16 cellular contexts compared by ENCODE assay signal in the genomic region with DNA sequence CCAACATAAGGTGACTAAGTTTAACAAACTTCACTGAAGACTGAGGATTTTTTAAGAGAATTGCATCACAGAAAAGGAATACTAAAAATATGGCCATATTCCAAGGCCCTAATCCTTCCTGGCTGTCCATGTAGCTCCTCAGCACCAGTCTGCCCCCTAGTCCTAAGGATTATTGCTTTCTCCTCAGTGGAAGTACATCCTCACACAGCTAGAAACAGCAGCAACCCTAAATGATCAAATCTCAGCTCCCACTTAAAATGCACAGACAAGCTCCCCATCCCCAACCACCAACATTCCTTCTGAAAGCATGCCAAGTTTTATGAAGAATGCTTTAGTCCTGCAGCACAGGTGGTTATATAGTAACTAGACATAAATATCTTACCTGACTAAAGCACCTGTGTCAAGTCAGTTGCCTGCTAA. TPM values are rescaled to one million over a fixed set of nuclear protein-coding genes. Genes with fewer than 3 reads are reported as not detected.
DNase-seq lines count a peak whose midpoint lies in the region; ATAC-seq and TF ChIP-seq lines count a peak whose summit lies in the region.
"Had no signal": no experiment of that assay in that cellular context is flagged by ENCODE, and none has a peak within 500 bp of the region (broad histone marks: within the 10 kb centered on the region; RNA-seq: fewer than 3 reads in every experiment).

No MANE protein-coding gene starts in this region.

- intact Hi-C loops in dendritic cell treated with granulocyte-macrophage colony-stimulating factor and Interleukin-4, amounts not matched to agents 40 ng/mL and 50 ng/mL, for 4 days (cut with micrococcal nuclease): loop anchor here (5.0 kb wide), 1 partner anchor 46 kb away; no protein-coding TSS in a partner anchor
- intact Hi-C loops in activated T-helper 1 cell treated with anti-CD3 and anti-CD28 coated beads, Interleukin-12 subunit alpha, Interleukin-12 subunit beta, Interleukin-2, Interleukin-4 antibody, amounts not matched to agents 30 ng/mL and 10 ng/mL and 1 ng/mL, durations not matched to agents 14 hours and 24 hours and 36 hours (cut with micrococcal nuclease): no loop called here
- intact Hi-C loops in activated T-helper 2 cell treated with anti-CD3 and anti-CD28 coated beads, Interferon-gamma antibody, Interleukin-2, Interleukin-4, amounts not matched to agents 10 μg/mL and 5 μg/mL and 100 μg/mL, durations not matched to agents 14 hours and 24 hours and 36 hours (cut with micrococcal nuclease): no loop called here

- H3K4me3 Mint-ChIP-seq in dendritic cell treated with granulocyte-macrophage colony-stimulating factor and Interleukin-4, amounts not matched to agents 40 ng/mL and 50 ng/mL, for 4 days: no peak overlapping the region
- H3K4me3 Mint-ChIP-seq in activated T-helper 1 cell treated with anti-CD3 and anti-CD28 coated beads, Interleukin-12 subunit alpha, Interleukin-12 subunit beta, Interleukin-2, Interleukin-4 antibody, amounts not matched to agents 30 ng/mL and 10 ng/mL and 1 ng/mL, durations not matched to agents 14 hours and 24 hours and 36 hours: no peak overlapping the region
- no peak overlapping the region for H3K4me3 Mint-ChIP-seq in activated T-helper 2 cell treated with anti-CD3 and anti-CD28 coated beads, Interferon-gamma antibody, Interleukin-2, Interleukin-4, amounts not matched to agents 10 μg/mL and 5 μg/mL and 100 μg/mL, durations not matched to agents 14 hours and 24 hours and 36 hours (ENCODE audit: low read depth)
- H3K4me3 Mint-ChIP-seq: activated CD8-positive, alpha-beta T cell treated with anti-CD3 and anti-CD28 coated beads for 36 hours; neural crest cell; stimulated activated naive B cell treated with anti-CD40 and anti-IgM and Interleukin-4, amounts not matched to agents 10 μg/mL and 1 μg/mL and 100 μg/mL, for 72 hours; T-helper 1 cell treated with Interleukin-12 subunit alpha and Interleukin-12 subunit beta and Interleukin-4 antibody, amounts not matched to agents 30 μg/mL and 1 μg/mL, for 36 hours had no signal

- H3K27ac Mint-ChIP-seq in dendritic cell treated with granulocyte-macrophage colony-stimulating factor and Interleukin-4, amounts not matched to agents 40 ng/mL and 50 ng/mL, for 4 days: peak overlapping the region; percentile 77
- H3K27ac Mint-ChIP-seq in activated T-helper 1 cell treated with anti-CD3 and anti-CD28 coated beads, Interleukin-12 subunit alpha, Interleukin-12 subunit beta, Interleukin-2, Interleukin-4 antibody, amounts not matched to agents 30 ng/mL and 10 ng/mL and 1 ng/mL, durations not matched to agents 14 hours and 24 hours and 36 hours: no peak overlapping the region
- H3K27ac Mint-ChIP-seq in activated T-helper 2 cell treated with anti-CD3 and anti-CD28 coated beads, Interferon-gamma antibody, Interleukin-2, Interleukin-4, amounts not matched to agents 10 μg/mL and 5 μg/mL and 100 μg/mL, durations not matched to agents 14 hours and 24 hours and 36 hours: no peak overlapping the region
- H3K27ac Mint-ChIP-seq: activated CD8-positive, alpha-beta T cell treated with anti-CD3 and anti-CD28 coated beads for 36 hours; stimulated activated naive B cell treated with anti-CD40 and anti-IgM and Interleukin-4, amounts not matched to agents 10 μg/mL and 1 μg/mL and 100 μg/mL, for 72 hours; T-helper 1 cell treated with Interleukin-12 subunit alpha and Interleukin-12 subunit beta and Interleukin-4 antibody, amounts not matched to agents 30 μg/mL and 1 μg/mL, for 36 hours had no signal

- no peak for TF ChIP-seq CTCF in lung (IDR thresholded peaks at IDR 0.05; ENCODE audit: control extremely low read depth, extremely low read depth)

- H3K4me3 ChIP-seq in ACC112 (ENCODE audit: low read depth, low read length): peak overlapping the region; percentile 8; the same call in 1 of the 2 replicates
- no peak overlapping the region for H3K4me3 ChIP-seq in lung

- H3K36me3 ChIP-seq in ACC112 (ENCODE audit: insufficient read depth, low read length) (no peaks in the 10 kb centered on the region), lung (ENCODE audit: control insufficient read depth in 2 of 2, insufficient read depth in 2 of 2, low read length in 2 of 2) (peaks cover 0 to 7% of the 10 kb centered on the region in 2 donors)

- no peaks in the 10 kb centered on the region for H3K27me3 ChIP-seq in ACC112 (ENCODE audit: insufficient read depth, low read length)
- H3K27me3 ChIP-seq in lung (ENCODE audit: control insufficient read depth, insufficient read depth): no peaks in the 10 kb centered on the region

- peaks cover 32% of the 10 kb centered on the region for H3K36me3 Mint-ChIP-seq in dendritic cell treated with granulocyte-macrophage colony-stimulating factor and Interleukin-4, amounts not matched to agents 40 ng/mL and 50 ng/mL, for 4 days (ENCODE audit: low read depth)
- no peaks in the 10 kb centered on the region for H3K36me3 Mint-ChIP-seq in activated T-helper 1 cell treated with anti-CD3 and anti-CD28 coated beads, Interleukin-12 subunit alpha, Interleukin-12 subunit beta, Interleukin-2, Interleukin-4 antibody, amounts not matched to agents 30 ng/mL and 10 ng/mL and 1 ng/mL, durations not matched to agents 14 hours and 24 hours and 36 hours (ENCODE audit: low read depth)
- H3K36me3 Mint-ChIP-seq in activated T-helper 2 cell treated with anti-CD3 and anti-CD28 coated beads, Interferon-gamma antibody, Interleukin-2, Interleukin-4, amounts not matched to agents 10 μg/mL and 5 μg/mL and 100 μg/mL, durations not matched to agents 14 hours and 24 hours and 36 hours (ENCODE audit: low read depth): no peaks in the 10 kb centered on the region
- H3K36me3 Mint-ChIP-seq: stimulated activated naive B cell treated with anti-CD40 and anti-IgM and Interleukin-4, amounts not matched to agents 10 μg/mL and 1 μg/mL and 100 μg/mL, for 72 hours had no signal

- peak; percentile 4 for ATAC-seq in lung (ENCODE audit: insufficient read depth, low FRiP score)
- ATAC-seq in GM21619 (IDR thresholded peaks at IDR 0.05; ENCODE audit: unreplicated experiment): no peak
- ATAC-seq: activated CD8-positive, alpha-beta T cell treated with anti-CD3 and anti-CD28 coated beads for 36 hours had no signal

- DNase-seq in LHCN-M2 (ENCODE audit: low read depth): peak; percentile 42
- DNase-seq in lung (ENCODE audit: low spot score): no peak
- DNase-seq in activated T-helper 1 cell treated with anti-CD3 and anti-CD28 coated beads, Interleukin-12 subunit alpha, Interleukin-12 subunit beta, Interleukin-2, Interleukin-4 antibody, amounts not matched to agents 30 ng/mL and 10 ng/mL and 1 ng/mL, durations not matched to agents 14 hours and 24 hours and 36 hours (ENCODE audit: low spot score): no peak
- DNase-seq in activated T-helper 2 cell treated with anti-CD3 and anti-CD28 coated beads, Interferon-gamma antibody, Interleukin-2, Interleukin-4, amounts not matched to agents 10 μg/mL and 5 μg/mL and 100 μg/mL, durations not matched to agents 14 hours and 24 hours and 36 hours (ENCODE audit: low spot score): no peak
- DNase-seq in stimulated activated CD4-positive, alpha-beta T cell treated with anti-CD3 and anti-CD28 coated beads, Interleukin-15, amount 100 ng/mL, for 24 hours: no peak
- DNase-seq: activated CD8-positive, alpha-beta T cell treated with anti-CD3 and anti-CD28 coated beads for 36 hours; activated naive CD4-positive, alpha-beta T cell treated with anti-CD3 and anti-CD28 coated beads, Interleukin-2, amount 50 U/mL, for 16 hours; islet precursor cell; NCI-H2029 treated with DMSO at 0.1 percent for 48 hours; stimulated activated CD4-positive, alpha-beta T cell treated with anti-CD3 and anti-CD28 coated beads, Interleukin-1b, Interleukin-23, amount 100 ng/mL, for 48 hours; stimulated activated naive B cell treated with anti-CD40 and anti-IgM and Interleukin-4, amounts not matched to agents 10 μg/mL and 1 μg/mL and 100 μg/mL, for 72 hours had no signal

- no peaks in the 10 kb centered on the region for H3K79me2 ChIP-seq in ACC112 (ENCODE audit: control insufficient read depth, insufficient read depth, low read length, unreplicated experiment)

- no peak overlapping the region for H2AFZ ChIP-seq in ACC112 (ENCODE audit: low read length, unreplicated experiment)

- H3K27ac ChIP-seq in ACC112 (ENCODE audit: low read depth, low read length) (peak overlapping the region; percentile 84), lung (ENCODE audit: low read depth in 1 of 2, low read length in 1 of 2) (peak overlapping the region in 1 of 2 donors; percentile 79)

- H3K27me3 Mint-ChIP-seq in dendritic cell treated with granulocyte-macrophage colony-stimulating factor and Interleukin-4, amounts not matched to agents 40 ng/mL and 50 ng/mL, for 4 days: no peaks in the 10 kb centered on the region
- H3K27me3 Mint-ChIP-seq in activated T-helper 1 cell treated with anti-CD3 and anti-CD28 coated beads, Interleukin-12 subunit alpha, Interleukin-12 subunit beta, Interleukin-2, Interleukin-4 antibody, amounts not matched to agents 30 ng/mL and 10 ng/mL and 1 ng/mL, durations not matched to agents 14 hours and 24 hours and 36 hours (ENCODE audit: insufficient read depth): no peaks in the 10 kb centered on the region
- H3K27me3 Mint-ChIP-seq in activated T-helper 2 cell treated with anti-CD3 and anti-CD28 coated beads, Interferon-gamma antibody, Interleukin-2, Interleukin-4, amounts not matched to agents 10 μg/mL and 5 μg/mL and 100 μg/mL, durations not matched to agents 14 hours and 24 hours and 36 hours (ENCODE audit: low read depth): peaks cover 9% of the 10 kb centered on the region
- H3K27me3 Mint-ChIP-seq: stimulated activated naive B cell treated with anti-CD40 and anti-IgM and Interleukin-4, amounts not matched to agents 10 μg/mL and 1 μg/mL and 100 μg/mL, for 72 hours had no signal

- H3K9me3 Mint-ChIP-seq in dendritic cell treated with granulocyte-macrophage colony-stimulating factor and Interleukin-4, amounts not matched to agents 40 ng/mL and 50 ng/mL, for 4 days: no peaks in the 10 kb centered on the region
- H3K9me3 Mint-ChIP-seq in activated T-helper 1 cell treated with anti-CD3 and anti-CD28 coated beads, Interleukin-12 subunit alpha, Interleukin-12 subunit beta, Interleukin-2, Interleukin-4 antibody, amounts not matched to agents 30 ng/mL and 10 ng/mL and 1 ng/mL, durations not matched to agents 14 hours and 24 hours and 36 hours: no peaks in the 10 kb centered on the region
- H3K9me3 Mint-ChIP-seq in activated T-helper 2 cell treated with anti-CD3 and anti-CD28 coated beads, Interferon-gamma antibody, Interleukin-2, Interleukin-4, amounts not matched to agents 10 μg/mL and 5 μg/mL and 100 μg/mL, durations not matched to agents 14 hours and 24 hours and 36 hours: no peaks in the 10 kb centered on the region
- H3K9me3 Mint-ChIP-seq: activated CD8-positive, alpha-beta T cell treated with anti-CD3 and anti-CD28 coated beads for 36 hours; neural crest cell; stimulated activated naive B cell treated with anti-CD40 and anti-IgM and Interleukin-4, amounts not matched to agents 10 μg/mL and 1 μg/mL and 100 μg/mL, for 72 hours; T-helper 1 cell treated with Interleukin-12 subunit alpha and Interleukin-12 subunit beta and Interleukin-4 antibody, amounts not matched to agents 30 μg/mL and 1 μg/mL, for 36 hours had no signal

- H3K4me1 ChIP-seq in ACC112 (ENCODE audit: control insufficient read depth, insufficient read depth, low read length, unreplicated experiment): peaks cover 35% of the 10 kb centered on the region
- H3K4me1 ChIP-seq in lung (ENCODE audit: control insufficient read depth in 2 of 2, insufficient read depth in 2 of 2, low read length in 2 of 2): peaks cover 0 to 36% of the 10 kb centered on the region in 2 donors

- peaks cover 53% of the 10 kb centered on the region for H3K4me1 Mint-ChIP-seq in dendritic cell treated with granulocyte-macrophage colony-stimulating factor and Interleukin-4, amounts not matched to agents 40 ng/mL and 50 ng/mL, for 4 days (ENCODE audit: low read depth)
- H3K4me1 Mint-ChIP-seq in activated T-helper 1 cell treated with anti-CD3 and anti-CD28 coated beads, Interleukin-12 subunit alpha, Interleukin-12 subunit beta, Interleukin-2, Interleukin-4 antibody, amounts not matched to agents 30 ng/mL and 10 ng/mL and 1 ng/mL, durations not matched to agents 14 hours and 24 hours and 36 hours (ENCODE audit: low read depth): peaks cover 10% of the 10 kb centered on the region
- H3K4me1 Mint-ChIP-seq in activated T-helper 2 cell treated with anti-CD3 and anti-CD28 coated beads, Interferon-gamma antibody, Interleukin-2, Interleukin-4, amounts not matched to agents 10 μg/mL and 5 μg/mL and 100 μg/mL, durations not matched to agents 14 hours and 24 hours and 36 hours (ENCODE audit: low read depth): peaks cover 19% of the 10 kb centered on the region
- H3K4me1 Mint-ChIP-seq: stimulated activated naive B cell treated with anti-CD40 and anti-IgM and Interleukin-4, amounts not matched to agents 10 μg/mL and 1 μg/mL and 100 μg/mL, for 72 hours had no signal

- H3K9me3 ChIP-seq in lung (ENCODE audit: control insufficient read depth in 2 of 2, insufficient read depth in 1 of 2, low read length in 1 of 2): no peaks in the 10 kb centered on the region

RNA-seq across cellular contexts. Expression of gene ST3GAL6, which starts 14.7 kb away (rescaled TPM):
- 0.63 and 3.8 TPM in 2 replicates for total RNA-seq in LHCN-M2 (2014; rRNA removed)
- 0.22 TPM for polyA plus RNA-seq in LHCN-M2 (2012)
- 10 to 100 TPM; 18.5 to 21.7 TPM for total RNA-seq in lung
- polyA plus RNA-seq in lung: 10 to 100 TPM; 13.6 to 22.9 TPM
- 0.44 and 0.83 TPM in 2 replicates for total RNA-seq in activated T-helper 1 cell treated with anti-CD3 and anti-CD28 coated beads, Interleukin-12 subunit alpha, Interleukin-12 subunit beta, Interleukin-2, Interleukin-4 antibody, amounts not matched to agents 30 ng/mL and 10 ng/mL and 1 ng/mL, durations not matched to agents 14 hours and 24 hours and 36 hours
- total RNA-seq in activated T-helper 2 cell treated with anti-CD3 and anti-CD28 coated beads, Interferon-gamma antibody, Interleukin-2, Interleukin-4, amounts not matched to agents 10 μg/mL and 5 μg/mL and 100 μg/mL, durations not matched to agents 14 hours and 24 hours and 36 hours: 0.05 and 0.44 TPM in 2 replicates
- total RNA-seq: activated CD8-positive, alpha-beta T cell treated with anti-CD3 and anti-CD28 coated beads for 36 hours had no signal
